7 cellular contexts compared by ENCODE assay signal in the genomic region with DNA sequence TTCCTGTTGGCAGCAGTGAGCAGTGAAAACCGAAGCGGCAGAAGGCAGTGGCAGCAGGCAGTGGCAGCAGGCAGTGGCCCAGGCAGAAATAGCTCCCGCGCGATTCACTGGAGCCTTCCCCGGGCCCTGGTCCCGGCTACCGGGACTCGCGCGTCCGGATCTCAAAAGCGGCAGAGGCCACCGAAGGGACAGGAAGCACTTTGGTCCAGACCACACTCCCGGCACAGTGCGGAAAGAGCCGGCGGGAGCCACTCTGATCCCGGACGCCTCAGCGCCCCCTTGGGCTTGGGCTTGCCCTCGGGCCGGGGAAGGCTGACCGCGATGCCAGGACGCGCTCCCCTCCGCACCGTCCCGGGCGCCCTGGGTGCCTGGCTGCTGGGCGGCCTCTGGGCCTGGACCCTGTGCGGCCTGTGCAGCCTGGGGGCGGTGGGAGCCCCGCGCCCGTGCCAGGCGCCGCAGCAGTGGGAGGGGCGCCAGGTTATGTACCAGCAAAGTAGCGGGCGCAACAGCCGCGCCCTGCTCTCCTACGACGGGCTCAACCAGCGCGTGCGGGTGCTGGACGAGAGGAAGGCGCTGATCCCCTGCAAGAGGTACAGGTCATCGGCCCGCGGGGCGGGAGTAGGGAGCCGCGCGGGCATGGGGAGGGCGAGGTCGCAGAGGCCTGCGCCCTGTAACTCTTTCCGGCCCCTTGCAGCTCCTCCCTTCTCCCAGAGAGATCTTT. TPM values are rescaled to one million over a fixed set of nuclear protein-coding genes. Genes with fewer than 3 reads are reported as not detected.
DNase-seq lines count a peak whose midpoint lies in the region; ATAC-seq lines count a peak whose summit lies in the region.

A gene (plus strand): TSS at position 22 of the 721 bp plus-strand sequence. CDS start 300 bp downstream, at position 322.

- H3K14ac ChIP-seq in mesenchymal stem cell (ENCODE audit: low read length in 2 of 2) = peak within 1 kb of the TSS in 1 of 2 experiments; percentile 45

- H3K18ac ChIP-seq in mesenchymal stem cell (ENCODE audit: low read depth in 1 of 2, low read length in 2 of 2) = peak within 1 kb of the TSS in 1 of 2 experiments; percentile 34

- peak within 1 kb of the TSS in 1 of 2 experiments; percentile 11 for H2BK12ac ChIP-seq in mesenchymal stem cell (ENCODE audit: low read length in 2 of 2)

- peaks cover 13% of the 10 kb centered on the region for H3K79me1 ChIP-seq in mesenchymal stem cell (replicated peaks; ENCODE audit: low read length, poor library complexity, severe bottlenecking)

- peaks cover 59 to 69% of the 10 kb centered on the region in 2 donors for H3K27me3 Mint-ChIP-seq in effector memory CD8-positive, alpha-beta T cell

- peaks cover 12% of the 10 kb centered on the region for H3K4me1 ChIP-seq in mesenchymal stem cell (ENCODE audit: control insufficient read depth, insufficient read depth, low read depth, low read length)

- H3K36me3 ChIP-seq in mesenchymal stem cell (ENCODE audit: control insufficient read depth in 1 of 2, insufficient read depth in 2 of 2, low read depth in 1 of 2, low read length in 2 of 2) = no peaks in the 10 kb centered on the region

- H3K23ac ChIP-seq in mesenchymal stem cell (ENCODE audit: low read length in 2 of 2) = peak within 1 kb of the TSS in 1 of 2 experiments; percentile 14

- H3K9me3 Mint-ChIP-seq in effector memory CD8-positive, alpha-beta T cell = no peaks in the 10 kb centered on the region

- H2BK120ac ChIP-seq in mesenchymal stem cell (ENCODE audit: low read depth, low read length) = peak within 1 kb of the TSS; percentile 38

- H3K9me3 ChIP-seq in mesenchymal stem cell (ENCODE audit: control insufficient read depth, low read length) = no peaks in the 10 kb centered on the region

- H2BK5ac ChIP-seq in mesenchymal stem cell (ENCODE audit: low read depth, low read length, poor library complexity, severe bottlenecking) = no peak within 1 kb of the TSS

- under 1% methylated on average over 52 of the region's 62 CpGs for WGBS in mesenchymal stem cell

- H2AFZ ChIP-seq in mesenchymal stem cell (ENCODE audit: low read depth, low read length) = peak within 1 kb of the TSS; percentile 80

- H3K27ac ChIP-seq in mesenchymal stem cell (ENCODE audit: low read length, poor library complexity, severe bottlenecking) (peak within 1 kb of the TSS; percentile 11), substantia nigra (ENCODE audit: low read depth, low read length, poor library complexity, severe bottlenecking) (peak within 1 kb of the TSS; percentile 57)

- H3K27ac Mint-ChIP-seq in effector memory CD8-positive, alpha-beta T cell = no peak within 1 kb of the TSS

- peak within 1 kb of the TSS; percentile 78 to 83 for H3K4me3 Mint-ChIP-seq in effector memory CD8-positive, alpha-beta T cell

- H3K9ac ChIP-seq in mesenchymal stem cell (ENCODE audit: low read length) = peak within 1 kb of the TSS; percentile 91

- peak within 1 kb of the TSS; percentile 89 for H4K8ac ChIP-seq in mesenchymal stem cell (ENCODE audit: low read length)

- H3K4me2 ChIP-seq in mesenchymal stem cell (ENCODE audit: low read length, poor library complexity, severe bottlenecking) = peak within 1 kb of the TSS; percentile 97

- peaks cover 3% of the 10 kb centered on the region for H3K36me3 Mint-ChIP-seq in effector memory CD8-positive, alpha-beta T cell (ENCODE audit: insufficient read depth)

- H4K91ac ChIP-seq in mesenchymal stem cell (ENCODE audit: low read length) = peak within 1 kb of the TSS; percentile 41

- DNase-seq in GF-D8 (lab: John Stamatoyannopoulos, UW) (peak; percentile 56), KG1 (lab: John Stamatoyannopoulos, UW) (peak; percentile 51), SKM-1 treated with dmso at 0.1 percent for 144 hours (lab: John Stamatoyannopoulos, UW; ENCODE audit: unreplicated experiment) (peak; percentile 58), mesenchymal stem cell (peak; percentile 34), substantia nigra (lab: John Stamatoyannopoulos, UW) (peak in 43 of 49 donors; percentile 12 to 90 (median 54))
- peak in 2 of 3 experiments; percentile 12 to 19 for DNase-seq in effector memory CD8-positive, alpha-beta T cell

- ATAC-seq in GM21526 (IDR thresholded peaks at IDR 0.05; ENCODE audit: low FRiP score, unreplicated experiment) = peak; percentile 43
- ATAC-seq in effector memory CD8-positive, alpha-beta T cell (replicated peaks) = peak; percentile 72

- peaks cover 21 to 22% of the 10 kb centered on the region in 2 donors for H3K4me1 Mint-ChIP-seq in effector memory CD8-positive, alpha-beta T cell (ENCODE audit: low read depth in 2 of 2)

- peaks cover 0 to 19% of the 10 kb centered on the region in 2 experiments for H3K27me3 ChIP-seq in mesenchymal stem cell (ENCODE audit: control insufficient read depth in 1 of 2, insufficient read depth in 1 of 2, low read length in 2 of 2)

- peak within 1 kb of the TSS; percentile 79 to 87 for H3K4me3 ChIP-seq in mesenchymal stem cell (ENCODE audit: insufficient read depth in 1 of 2, low read depth in 1 of 2, low read length in 2 of 2)

- H2AK5ac ChIP-seq in mesenchymal stem cell (ENCODE audit: low read length, severe bottlenecking) = no peak within 1 kb of the TSS

- H3K4ac ChIP-seq in mesenchymal stem cell (ENCODE audit: low read depth in 1 of 2, low read length in 2 of 2) = no peak within 1 kb of the TSS

- peak within 1 kb of the TSS; percentile 36 for H2BK15ac ChIP-seq in mesenchymal stem cell (ENCODE audit: low read depth, poor library complexity, severe bottlenecking)

RNA-seq across cellular contexts. Expression of the gene that starts here (rescaled TPM):
- 5.9 TPM for polyA plus RNA-seq in mesenchymal stem cell (2013, experiment 1 of 2)
- polyA plus RNA-seq in mesenchymal stem cell (2013, experiment 2 of 2) = 6.6 TPM

Comparison
In these comparisons a context has a peak if more than half of its experiments do, and no peak if none do; other contexts are left out.
1. Peak in every context shown above with its lines: DNase-seq, ATAC-seq, H3K4me3 ChIP-seq and H3K27ac ChIP-seq.